16 cellular contexts compared by ENCODE assay signal in genomic region chr1:214451591-214451990, GRCh38.
DNase-seq lines count a peak whose midpoint lies in the region; ATAC-seq, FAIRE-seq and TF ChIP-seq lines count a peak whose summit lies in the region.
"Had no signal": no experiment of that assay in that cellular context is flagged by ENCODE, and none has a peak within 500 bp of the region (broad histone marks: within the 10 kb centered on the region; RNA-seq: fewer than 3 reads in every experiment).

No MANE protein-coding gene starts in this region.

- H4K5ac ChIP-seq in H1 (ENCODE audit: insufficient read length, low read depth, low read length) = no peak overlapping the region

- no peak overlapping the region for H3K23ac ChIP-seq in H1 (ENCODE audit: insufficient read length)

- H3K56ac ChIP-seq in H1 (replicated peaks; ENCODE audit: insufficient read length, low read depth, low read length) = no peak overlapping the region

- TF ChIP-seq POLR2A in H1 (IDR thresholded peaks at IDR 0.05; ENCODE audit: control extremely low read depth in 1 of 2, low read depth in 2 of 2, low read length in 2 of 2) = no peak

- no peak overlapping the region for H3K4me3 Mint-ChIP-seq in glutamatergic neuron (ENCODE audit: unreplicated experiment)
- H3K4me3 Mint-ChIP-seq: type B pancreatic cell had no signal

- H4K8ac ChIP-seq in H1 (ENCODE audit: extremely low read depth, insufficient read depth, low read length) = no peak overlapping the region

- H2AFZ ChIP-seq in Karpas-422 (ENCODE audit: low read length) (peak overlapping the region; percentile 62; the same call in 1 of the 2 replicates), H1 (ENCODE audit: low read length) (no peak overlapping the region)
- H2AFZ ChIP-seq: parathyroid adenoma had no signal

- H3K4me2 ChIP-seq in Karpas-422 (ENCODE audit: low read depth, low read length, poor library complexity, severe bottlenecking) (peak overlapping the region; percentile 73), H1 (ENCODE audit: insufficient read depth in 1 of 2, low read depth in 2 of 2, low read length in 2 of 2) (no peak overlapping the region)

- H3K27ac Mint-ChIP-seq in glutamatergic neuron (ENCODE audit: unreplicated experiment) = no peak overlapping the region
- H3K27ac Mint-ChIP-seq: type B pancreatic cell had no signal

- H3K4me3 ChIP-seq in Karpas-422 (ENCODE audit: low read length) (no peak overlapping the region), H1 (ENCODE audit: extremely low read depth in 1 of 4, insufficient read depth in 2 of 4, low read depth in 3 of 4, low read length in 4 of 4) (no peak overlapping the region)

- FAIRE-seq in H1 (lab: Jason Lieb, UNC) = no peak
- FAIRE-seq: small intestine had no signal

- ATAC-seq in GM18870 (IDR thresholded peaks at IDR 0.05; ENCODE audit: unreplicated experiment) (no peak), GM18519 (IDR thresholded peaks at IDR 0.05; ENCODE audit: low FRiP score, unreplicated experiment) (no peak)

- no peak for TF ChIP-seq EP300 in H1 (IDR thresholded peaks at IDR 0.05; ENCODE audit: borderline replicate concordance in 1 of 2, low read depth in 2 of 2, low read length in 2 of 2)

- H3K14ac ChIP-seq in H1 (ENCODE audit: insufficient read length) = no peak overlapping the region

- no peak for TF ChIP-seq RAD21 in H1 (IDR thresholded peaks at IDR 0.05 in 1 of 2, conservative IDR thresholded peaks at IDR 0.05 in 1 of 2; ENCODE audit: low read depth in 2 of 2, low read length in 2 of 2)

- H3K18ac ChIP-seq in H1 (ENCODE audit: extremely low read depth, low read length) = no peak overlapping the region

- H3K9ac ChIP-seq in Karpas-422 (ENCODE audit: low read length) = peak overlapping the region; percentile 71
- H3K9ac ChIP-seq in H1 (replicated peaks in 1 of 4; ENCODE audit: extremely low read depth in 1 of 4, low read depth in 3 of 4, low read length in 3 of 4) = no peak overlapping the region
- H3K9ac ChIP-seq: parathyroid adenoma had no signal

- no peaks in the 10 kb centered on the region for H3K23me2 ChIP-seq in H1 (ENCODE audit: low read depth, low read length)

- CTCF ChIA-PET in H1 (lab: Charles Lee; ENCODE audit: partially characterized antibody) = interaction anchor here (0.7 to 7.0 kb wide), 16 partner anchors 14 to 134 kb away, joined by 3 to 38 read pairs (median 6); no protein-coding TSS in a partner anchor

- no peak overlapping the region; the same call in 1 of the 2 replicates for H2BK20ac ChIP-seq in H1 (ENCODE audit: low read length)

- H3K79me2 ChIP-seq in Karpas-422 (ENCODE audit: low read length) = no peaks in the 10 kb centered on the region
- H3K79me2 ChIP-seq in H1 (ENCODE audit: control insufficient read depth in 1 of 2, insufficient read depth in 2 of 2, low read length in 2 of 2) = peaks cover 0 to 39% of the 10 kb centered on the region in 2 experiments; a peak in 2 of 4 replicates
- H3K79me2 ChIP-seq: parathyroid adenoma had no signal

- H3K27ac ChIP-seq in Karpas-422 (ENCODE audit: low read length) = peak overlapping the region; percentile 98
- no peak overlapping the region for H3K27ac ChIP-seq in H1 (ENCODE audit: low read depth, low read length)
- H3K27ac ChIP-seq: parathyroid adenoma had no signal

- H3K9me2 ChIP-seq in Karpas-422 (replicated peaks; ENCODE audit: insufficient read depth, low read length) = no peaks in the 10 kb centered on the region

- 0 out of 2 replicates have a peak overlapping the region, but pooled peaks have one; percentile 22 for H2BK15ac ChIP-seq in H1 (ENCODE audit: low read length)

- no peak overlapping the region for H2BK120ac ChIP-seq in H1 (replicated peaks; ENCODE audit: low read depth, low read length)

- DNase-seq in activated T-cell treated with anti-CD3 and anti-CD28 coated beads for 48 hours (ENCODE audit: low read depth) = peak; percentile 40
- no peak for DNase-seq in activated T-cell treated with anti-CD3 and anti-CD28 coated beads, Interleukin-2, amount 50 U/mL, for 1 hour
- no peak for DNase-seq in Karpas-422
- no peak for DNase-seq in H1 (ENCODE audit: low read depth in 1 of 2, low spot score in 2 of 2)
- DNase-seq in stimulated activated CD8-positive, alpha-beta memory T cell treated with anti-CD3 and anti-CD28 coated beads, Interleukin-4, amount 100 ng/mL, for 24 hours (ENCODE audit: low read depth) = peak; percentile 10
- DNase-seq in glutamatergic neuron = no peak
- DNase-seq: cortex of kidney, GF-D8, KG1, NCI-H1436 treated with DMSO at 0.1 percent for 48 hours, small intestine, T1000 had no signal

- no peaks in the 10 kb centered on the region for H3K36me3 Mint-ChIP-seq in glutamatergic neuron (ENCODE audit: unreplicated experiment)

- POLR2A ChIA-PET in H1 (lab: Charles Lee; ENCODE audit: partially characterized antibody) = interaction anchor here (1.5 to 3.1 kb wide), 2 partner anchors 10 to 99 kb away, joined by 4 to 17 read pairs; partner anchors contain the start of gene PTPN14

- no peaks in the 10 kb centered on the region for H3K36me3 ChIP-seq in Karpas-422 (ENCODE audit: insufficient read depth, low read length)
- H3K36me3 ChIP-seq in H1 (ENCODE audit: control insufficient read depth in 2 of 4, insufficient read depth in 4 of 4, low read length in 3 of 4) = peaks cover 0 to 2% (median 0%) of the 10 kb centered on the region in 4 experiments; a peak in 2 of 8 replicates

- H4K20me1 ChIP-seq in Karpas-422 (ENCODE audit: insufficient read depth, low read depth, low read length) = no peaks in the 10 kb centered on the region
- no peaks in the 10 kb centered on the region for H4K20me1 ChIP-seq in H1 (replicated peaks in 1 of 2; ENCODE audit: control insufficient read depth in 1 of 2, insufficient read depth in 2 of 2, low read length in 2 of 2)

- H3K4me1 ChIP-seq in Karpas-422 (ENCODE audit: low read length) (peaks cover 84% of the 10 kb centered on the region), H1 (replicated peaks in 1 of 4; ENCODE audit: control insufficient read depth in 3 of 4, insufficient read depth in 4 of 4, low read length in 3 of 4) (peaks cover 1 to 28% (median 13%) of the 10 kb centered on the region in 4 experiments; a peak in 6 of 7 replicates)
- H3K4me1 ChIP-seq: parathyroid adenoma had no signal

- H3K9me3 ChIP-seq in Karpas-422 (ENCODE audit: low read length) (no peaks in the 10 kb centered on the region), H1 (ENCODE audit: insufficient read depth in 2 of 2, low read depth in 1 of 2, low read length in 1 of 2) (no peaks in the 10 kb centered on the region)

- peak overlapping the region; percentile 71; the same call in 1 of the 2 replicates for H2AK5ac ChIP-seq in H1 (ENCODE audit: low read depth, low read length)

- no peak for TF ChIP-seq CTCF in H1 (IDR thresholded peaks at IDR 0.05; ENCODE audit: control extremely low read depth in 1 of 3, insufficient read depth in 1 of 3, low read depth in 1 of 3, low read length in 3 of 3)
- no peak for TF ChIP-seq CTCF in glutamatergic neuron (IDR thresholded peaks at IDR 0.05; ENCODE audit: partially characterized antibody, unreplicated experiment)

- H2BK5ac ChIP-seq in H1 (ENCODE audit: low read depth, low read length) = peak overlapping the region; percentile 41; the same call in 1 of the 2 replicates

- no peaks in the 10 kb centered on the region; the same call in 1 of the 2 replicates for H3K79me1 ChIP-seq in H1 (ENCODE audit: low read depth, low read length)

- 86% methylated on average over 4 of the region's 4 CpGs; no CpG with 5 or more reads in 1 of the 2 experiments for WGBS in H1 (ENCODE audit: extremely low coverage in 1 of 2, insufficient coverage in 1 of 2, insufficient read length in 1 of 2, insufficient replicate concordance in 2 of 2, low coverage in 1 of 2, low lambda C conversion rate in 2 of 2, missing lambda C conversion rate in 1 of 2), 2 experiments

- H3K4ac ChIP-seq in H1 (replicated peaks; ENCODE audit: insufficient read length, low read depth, low read length) = no peak overlapping the region

- no peaks in the 10 kb centered on the region for H3K27me3 ChIP-seq in Karpas-422 (ENCODE audit: low read length)
- H3K27me3 ChIP-seq in H1 (replicated peaks in 1 of 4; ENCODE audit: control insufficient read depth in 3 of 4, extremely low read depth in 1 of 4, insufficient read depth in 3 of 4, low read length in 3 of 4) = no peaks in the 10 kb centered on the region

- H4K91ac ChIP-seq in H1 (replicated peaks; ENCODE audit: insufficient read length, low read length) = peak overlapping the region; percentile 20

- H3K27me3 Mint-ChIP-seq in glutamatergic neuron (ENCODE audit: unreplicated experiment) = no peaks in the 10 kb centered on the region
- H3K27me3 Mint-ChIP-seq: type B pancreatic cell had no signal

- peaks cover 17% of the 10 kb centered on the region for H3K4me1 Mint-ChIP-seq in glutamatergic neuron (ENCODE audit: low read depth, unreplicated experiment)

- no peak overlapping the region; the same call in 1 of the 2 replicates for H2BK12ac ChIP-seq in H1 (ENCODE audit: low read depth, low read length)

- H3K9me3 Mint-ChIP-seq in glutamatergic neuron (ENCODE audit: unreplicated experiment) = no peaks in the 10 kb centered on the region
- H3K9me3 Mint-ChIP-seq: type B pancreatic cell had no signal

TF ChIP-seq in H1, 55 proteins besides CTCF, POLR2A, EP300 and RAD21:
- TF ChIP-seq SIRT6 (IDR thresholded peaks at IDR 0.05; ENCODE audit: low read length) (no peak), BCL11A (IDR thresholded peaks at IDR 0.05; ENCODE audit: low read depth in 2 of 2, low read length in 2 of 2) (no peak), RNF2 (IDR thresholded peaks at IDR 0.05; ENCODE audit: borderline replicate concordance, low read depth, low read length, missing control alignments, poor library complexity, severe bottlenecking) (no peak), SP2 (IDR thresholded peaks at IDR 0.05; ENCODE audit: low read length) (no peak), BACH1 (IDR thresholded peaks at IDR 0.05; ENCODE audit: low read length) (no peak), KDM1A (IDR thresholded peaks at IDR 0.05; ENCODE audit: borderline replicate concordance, low read length) (no peak), SUZ12 (IDR thresholded peaks at IDR 0.05; ENCODE audit: low read length) (no peak), SP1 (IDR thresholded peaks at IDR 0.05; ENCODE audit: low read depth, low read length) (no peak)

Comparison
In these comparisons a context has a peak if more than half of its experiments do, and no peak if none do; other contexts are left out.
1. DNase-seq: peak in activated T-cell treated with anti-CD3 and anti-CD28 coated beads for 48 hours (single experiment) and stimulated activated CD8-positive, alpha-beta memory T cell treated with anti-CD3 and anti-CD28 coated beads, Interleukin-4, amount 100 ng/mL, for 24 hours (single experiment); none in activated T-cell treated with anti-CD3 and anti-CD28 coated beads, Interleukin-2, amount 50 U/mL, for 1 hour (single experiment), Karpas-422 (single experiment), H1 (0 of 2) and glutamatergic neuron (single experiment).